Comparison of ENCODE assay signal across 8 cellular contexts in the genomic region with DNA sequence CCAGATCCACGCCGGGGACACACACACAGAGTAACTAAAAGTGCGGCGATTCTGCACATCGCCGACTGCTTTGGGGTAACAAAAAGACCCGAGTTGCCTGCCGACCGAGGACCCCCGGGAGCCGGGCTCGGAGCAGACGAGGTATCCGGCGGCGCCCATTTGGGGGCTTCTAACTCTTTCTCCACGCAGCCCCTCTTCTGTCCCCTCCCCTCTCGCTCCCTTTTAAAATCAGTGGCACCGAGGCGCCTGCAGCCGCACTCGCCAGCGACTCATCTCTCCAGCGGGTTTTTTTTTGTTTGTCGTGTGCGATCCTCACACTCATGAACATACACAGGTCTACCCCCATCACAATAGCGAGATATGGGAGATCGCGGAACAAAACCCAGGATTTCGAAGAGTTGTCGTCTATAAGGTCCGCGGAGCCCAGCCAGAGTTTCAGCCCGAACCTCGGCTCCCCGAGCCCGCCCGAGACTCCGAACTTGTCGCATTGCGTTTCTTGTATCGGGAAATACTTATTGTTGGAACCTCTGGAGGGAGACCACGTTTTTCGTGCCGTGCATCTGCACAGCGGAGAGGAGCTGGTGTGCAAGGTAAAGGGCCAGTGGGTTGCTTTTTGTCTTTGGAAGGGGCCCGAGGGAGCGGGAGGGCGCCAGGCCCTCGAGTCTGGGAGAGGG. TPM values are rescaled to one million over a fixed set of nuclear protein-coding genes. Genes with fewer than 3 reads are reported as not detected.
DNase-seq lines count a peak whose midpoint lies in the region; ATAC-seq and TF ChIP-seq lines count a peak whose summit lies in the region.

No MANE protein-coding gene starts in this region.

- DNase-seq in DMS53 (lab: John Stamatoyannopoulos, UW), result peak; percentile 71
- peak; percentile 80 for DNase-seq in activated CD8-positive, alpha-beta memory T cell treated with anti-CD3 and anti-CD28 coated beads for 24 hours
- DNase-seq in epithelial cell of proximal tubule (ENCODE audit: low read depth), result no peak
- DNase-seq in SW 1271 (lab: John Stamatoyannopoulos, UW), result no peak
- no peak for DNase-seq in kidney glomerular epithelial cell (lab: John Stamatoyannopoulos, UW)

- H3K27me3 ChIP-seq in Loucy (ENCODE audit: insufficient read depth, low read length, poor library complexity, severe bottlenecking) (no peaks in the 10 kb centered on the region), neural cell (ENCODE audit: insufficient read depth, low read depth, low read length) (no peaks in the 10 kb centered on the region)

- 0 out of 2 replicates have a peak, but pooled peaks have one; percentile 7 for TF ChIP-seq CTCF in Loucy (conservative IDR thresholded peaks at IDR 0.05; ENCODE audit: low read length)
- no peak for TF ChIP-seq CTCF in epithelial cell of proximal tubule (conservative IDR thresholded peaks at IDR 0.05; ENCODE audit: low read depth, low read length)
- TF ChIP-seq CTCF in neural cell (IDR thresholded peaks at IDR 0.05; ENCODE audit: poor library complexity, severe bottlenecking), result no peak

- H4K20me1 ChIP-seq in Loucy (ENCODE audit: insufficient read depth, low read length, poor library complexity, severe bottlenecking) (peaks cover 20% of the 10 kb centered on the region), neural cell (ENCODE audit: insufficient read depth) (no peaks in the 10 kb centered on the region)

- peak; percentile 7 for TF ChIP-seq RAD21 in neural cell (conservative IDR thresholded peaks at IDR 0.05)

- H2AFZ ChIP-seq in Loucy (ENCODE audit: low read length) (peak overlapping the region; percentile 89), neural cell (ENCODE audit: low read depth, low read length) (peak overlapping the region; percentile 22)

- H3F3A ChIP-seq in Loucy (ENCODE audit: low read depth), result no peaks in the 10 kb centered on the region
- peaks cover 6% of the 10 kb centered on the region for H3F3A ChIP-seq in neural cell (ENCODE audit: insufficient read depth, low read length, poor library complexity, severe bottlenecking)

- no peaks in the 10 kb centered on the region for H3K9me2 ChIP-seq in Loucy (replicated peaks; ENCODE audit: low read depth, low read length)
- no peaks in the 10 kb centered on the region for H3K9me2 ChIP-seq in neural cell (ENCODE audit: insufficient read depth, low read length)

- H3K4me2 ChIP-seq in Loucy (ENCODE audit: low read depth, low read length, poor library complexity, severe bottlenecking) (peak overlapping the region; percentile 75), neural cell (ENCODE audit: low read length) (no peak overlapping the region)

- peak overlapping the region; percentile 93 for H3K27ac ChIP-seq in neural cell (ENCODE audit: low read length)

- H3K9ac ChIP-seq in Loucy (ENCODE audit: low read depth, low read length, poor library complexity, severe bottlenecking) (peak overlapping the region; percentile 84), neural cell (ENCODE audit: low read length) (peak overlapping the region; percentile 93)

- ATAC-seq in HG02970 (IDR thresholded peaks at IDR 0.05; ENCODE audit: low FRiP score, unreplicated experiment), result no peak

- H3K4me3 ChIP-seq in Loucy (ENCODE audit: low read length, poor library complexity, severe bottlenecking) (peak overlapping the region; percentile 76), epithelial cell of proximal tubule (ENCODE audit: low read depth, low read length) (peak overlapping the region; percentile 59), neural cell (ENCODE audit: low read length) (peak overlapping the region; percentile 95)

- H3K36me3 ChIP-seq in Loucy (ENCODE audit: insufficient read depth, low read length), result no peaks in the 10 kb centered on the region
- no peaks in the 10 kb centered on the region for H3K36me3 ChIP-seq in neural cell (ENCODE audit: insufficient read depth, low read length)

- no peak for TF ChIP-seq EP300 in neural cell (conservative IDR thresholded peaks at IDR 0.05; ENCODE audit: poor library complexity, severe bottlenecking)

- peaks cover 61% of the 10 kb centered on the region for H3K79me2 ChIP-seq in Loucy (ENCODE audit: insufficient read depth, low read length)
- H3K79me2 ChIP-seq in neural cell (replicated peaks; ENCODE audit: insufficient read depth, low read length), result peaks cover 59% of the 10 kb centered on the region

- H3K4me1 ChIP-seq in Loucy (ENCODE audit: insufficient read depth, low read length, poor library complexity, severe bottlenecking), result peaks cover 59% of the 10 kb centered on the region

- no peaks in the 10 kb centered on the region for H3K9me3 ChIP-seq in Loucy (ENCODE audit: insufficient read depth, low read depth, low read length)
- no peaks in the 10 kb centered on the region for H3K9me3 ChIP-seq in neural cell (ENCODE audit: low read length)

TF ChIP-seq in neural cell, 6 proteins besides CTCF, POLR2A, EP300 and RAD21:
- TF ChIP-seq, protein P1, sequence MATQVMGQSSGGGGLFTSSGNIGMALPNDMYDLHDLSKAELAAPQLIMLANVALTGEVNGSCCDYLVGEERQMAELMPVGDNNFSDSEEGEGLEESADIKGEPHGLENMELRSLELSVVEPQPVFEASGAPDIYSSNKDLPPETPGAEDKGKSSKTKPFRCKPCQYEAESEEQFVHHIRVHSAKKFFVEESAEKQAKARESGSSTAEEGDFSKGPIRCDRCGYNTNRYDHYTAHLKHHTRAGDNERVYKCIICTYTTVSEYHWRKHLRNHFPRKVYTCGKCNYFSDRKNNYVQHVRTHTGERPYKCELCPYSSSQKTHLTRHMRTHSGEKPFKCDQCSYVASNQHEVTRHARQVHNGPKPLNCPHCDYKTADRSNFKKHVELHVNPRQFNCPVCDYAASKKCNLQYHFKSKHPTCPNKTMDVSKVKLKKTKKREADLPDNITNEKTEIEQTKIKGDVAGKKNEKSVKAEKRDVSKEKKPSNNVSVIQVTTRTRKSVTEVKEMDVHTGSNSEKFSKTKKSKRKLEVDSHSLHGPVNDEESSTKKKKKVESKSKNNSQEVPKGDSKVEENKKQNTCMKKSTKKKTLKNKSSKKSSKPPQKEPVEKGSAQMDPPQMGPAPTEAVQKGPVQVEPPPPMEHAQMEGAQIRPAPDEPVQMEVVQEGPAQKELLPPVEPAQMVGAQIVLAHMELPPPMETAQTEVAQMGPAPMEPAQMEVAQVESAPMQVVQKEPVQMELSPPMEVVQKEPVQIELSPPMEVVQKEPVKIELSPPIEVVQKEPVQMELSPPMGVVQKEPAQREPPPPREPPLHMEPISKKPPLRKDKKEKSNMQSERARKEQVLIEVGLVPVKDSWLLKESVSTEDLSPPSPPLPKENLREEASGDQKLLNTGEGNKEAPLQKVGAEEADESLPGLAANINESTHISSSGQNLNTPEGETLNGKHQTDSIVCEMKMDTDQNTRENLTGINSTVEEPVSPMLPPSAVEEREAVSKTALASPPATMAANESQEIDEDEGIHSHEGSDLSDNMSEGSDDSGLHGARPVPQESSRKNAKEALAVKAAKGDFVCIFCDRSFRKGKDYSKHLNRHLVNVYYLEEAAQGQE (IDR thresholded peaks at IDR 0.05; ENCODE audit: borderline replicate concordance), result no peak
- TF ChIP-seq TAF1 (IDR thresholded peaks at IDR 0.05; ENCODE audit: low read depth) (peak; percentile 11), POLR2AphosphoS5 (IDR thresholded peaks at IDR 0.05) (no peak), MXI1 (conservative IDR thresholded peaks at IDR 0.05; ENCODE audit: poor library complexity, severe bottlenecking) (peak; percentile 75), SMC3 (conservative IDR thresholded peaks at IDR 0.05; ENCODE audit: poor library complexity) (no peak), EZH2 (IDR thresholded peaks at IDR 0.05; ENCODE audit: borderline replicate concordance, insufficient read depth, low read length, poor library complexity, severe bottlenecking) (no peak)
TF ChIP-seq in neural cell: peak in this region for 2.

RNA-seq across cellular contexts. Expression of a gene that starts 1.4 kb away (rescaled TPM):
- total RNA-seq in epithelial cell of proximal tubule, result 11.1 and 14.2 TPM in 2 replicates
- polyA plus RNA-seq in neural cell, result 101 and 123 TPM in 2 replicates
- polyA minus RNA-seq in neural cell, result 179 and 197 TPM in 2 replicates

Comparison
In these comparisons a context has a peak if more than half of its experiments do, and no peak if none do; other contexts are left out.
1. DNase-seq: peak in DMS53 (single experiment) and activated CD8-positive, alpha-beta memory T cell treated with anti-CD3 and anti-CD28 coated beads for 24 hours (single experiment); none in epithelial cell of proximal tubule (single experiment), SW 1271 (0 of 2) and kidney glomerular epithelial cell (single experiment).
2. Peak in every context shown above with its lines, with median percentiles within 50 percentile points of each other: H3K4me3 ChIP-seq.